Comparison of ENCODE assay signal across 20 cellular contexts in the genomic region with DNA sequence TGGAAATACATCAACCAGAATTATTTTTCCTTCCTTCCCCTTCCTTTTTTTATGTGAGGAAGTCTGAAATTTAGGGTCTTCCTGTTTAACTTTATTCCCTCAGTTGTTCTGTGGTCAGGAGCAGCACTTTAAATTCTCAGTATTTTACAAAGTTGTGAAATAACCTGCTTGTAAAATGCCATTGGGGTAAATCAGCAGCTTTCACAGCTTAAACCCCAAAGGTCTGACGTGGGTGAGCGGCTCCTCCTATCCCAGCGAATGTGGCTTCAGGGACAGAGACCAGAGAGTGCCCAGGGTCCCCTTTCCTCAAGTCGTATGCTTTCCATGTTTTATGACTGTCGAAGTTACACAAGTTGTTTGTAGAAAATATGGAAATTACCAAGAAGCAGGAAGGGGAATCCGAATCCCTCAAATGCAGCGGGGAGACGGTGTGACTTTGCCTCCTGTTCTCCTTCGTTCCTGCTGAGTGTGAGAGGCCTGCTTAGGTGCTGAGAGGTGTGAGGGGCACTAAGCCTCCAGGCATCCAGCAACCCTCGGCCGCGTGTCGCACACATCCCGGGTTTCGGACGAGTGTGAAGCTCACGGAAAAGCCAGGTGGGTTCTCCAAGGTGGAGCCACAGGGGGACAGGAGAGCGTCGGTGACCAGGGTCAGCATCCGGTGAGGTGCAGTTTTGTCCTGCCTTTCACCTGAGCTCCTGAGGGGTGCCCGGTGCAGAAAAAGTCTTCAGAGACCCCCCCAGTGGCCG.
A peak's percentile ranks its signal among the peaks of the same experiment; 100 is the strongest.
DNase-seq lines count a peak whose midpoint lies in the region; FAIRE-seq and TF ChIP-seq lines count a peak whose summit lies in the region.
"Had no signal": no experiment of that assay in that cellular context is flagged by ENCODE, and none has a peak within 500 bp of the region (broad histone marks: within the 10 kb centered on the region; RNA-seq: fewer than 3 reads in every experiment).

No MANE protein-coding gene starts in this region.

- peak overlapping the region; percentile 69 for H3K4me3 Mint-ChIP-seq in nephron progenitor cell
- H3K4me3 Mint-ChIP-seq: activated T-cell treated with anti-CD3 and anti-CD28 coated beads, Interleukin-2, amount 50 U/mL, for 4 hours; T-helper 17 cell had no signal

- DNase-seq in AG10803 (ENCODE audit: low read depth) (peak; percentile 81), HCEC 1CT (peak; percentile 51), cardiac fibroblast (ENCODE audit: low read depth in 2 of 2) (peak; percentile 68 to 81), nephron progenitor cell (no peak), RKO (ENCODE audit: low spot score) (no peak), HPDE6-E6E7 (ENCODE audit: extremely low spot score) (no peak), foreskin melanocyte (no peak), urothelium cell line (ENCODE audit: low spot score) (no peak)
- DNase-seq: activated CD4-positive, alpha-beta T cell treated with anti-CD3 and anti-CD28 coated beads for 48 hours; activated T-cell treated with anti-CD3 and anti-CD28 coated beads, Interleukin-2, amount 50 U/mL, for 4 hours; DMS79 treated with DMSO at 0.1 percent for 48 hours; NCI-H1105 treated with DMSO at 0.1 percent for 48 hours; NCI-H446 treated with DMSO at 0.1 percent for 48 hours; T-helper 17 cell had no signal

- H3K36me3 Mint-ChIP-seq in nephron progenitor cell (ENCODE audit: low read depth) = no peaks in the 10 kb centered on the region

- peaks cover 5% of the 10 kb centered on the region for H3K9me3 Mint-ChIP-seq in nephron progenitor cell
- H3K9me3 Mint-ChIP-seq: activated T-cell treated with anti-CD3 and anti-CD28 coated beads, Interleukin-2, amount 50 U/mL, for 4 hours had no signal

- H3K4me3 ChIP-seq in AG10803 (ENCODE audit: low read length) = no peak overlapping the region
- no peak overlapping the region for H3K4me3 ChIP-seq in cardiac fibroblast (replicated peaks in 1 of 2; ENCODE audit: low read depth in 2 of 2, low read length in 2 of 2)
- H3K4me3 ChIP-seq: GM12878, mucosa of descending colon, tibial artery had no signal

- FAIRE-seq in urothelium cell line (lab: Jason Lieb, UNC) = no peak
- FAIRE-seq: frontal cortex, GM12878, islet of Langerhans had no signal

- H3K27me3 Mint-ChIP-seq in nephron progenitor cell (ENCODE audit: low read depth, poor library complexity) = peaks cover 93% of the 10 kb centered on the region

- TF ChIP-seq CTCF in AG10803 (conservative IDR thresholded peaks at IDR 0.05; ENCODE audit: low read length) (no peak), cardiac fibroblast (IDR thresholded peaks at IDR 0.05; ENCODE audit: low read depth, low read length) (no peak), nephron progenitor cell (IDR thresholded peaks at IDR 0.05) (no peak)

- peaks cover 14% of the 10 kb centered on the region for H3K4me1 Mint-ChIP-seq in nephron progenitor cell

- peak overlapping the region; percentile 25 for H3K27ac Mint-ChIP-seq in nephron progenitor cell
- H3K27ac Mint-ChIP-seq: progenitor cell of endocrine pancreas, T-helper 17 cell had no signal

Comparison
In these comparisons a context has a peak if more than half of its experiments do, and no peak if none do; other contexts are left out.
1. DNase-seq: peak in AG10803 (single experiment), HCEC 1CT (single experiment) and cardiac fibroblast (2 of 2); none in nephron progenitor cell (single experiment), RKO (single experiment), HPDE6-E6E7 (single experiment), foreskin melanocyte (single experiment) and urothelium cell line (single experiment).